ENCODE assay signal across 19 cellular contexts in genomic region chr14:105144231-105144665, GRCh38. TPM values are rescaled to one million over a fixed set of nuclear protein-coding genes. Genes with fewer than 3 reads are reported as not detected.
A peak's percentile ranks its signal among the peaks of the same experiment; 100 is the strongest.
DNase-seq lines count a peak whose midpoint lies in the region; ATAC-seq and TF ChIP-seq lines count a peak whose summit lies in the region.
"Had no signal": no experiment of that assay in that cellular context is flagged by ENCODE, and none has a peak within 500 bp of the region (broad histone marks: within the 10 kb centered on the region; RNA-seq: fewer than 3 reads in every experiment).

No MANE protein-coding gene starts in this region.

- in situ Hi-C loops in ACHN (cut with HindIII; ENCODE audit: low pct_ligation_motif_present, low pct_unique_long_range_greater_than_20kb, low sequenced_read_pairs) = no loop called here

- TF ChIP-seq CTCF in endothelial cell (IDR thresholded peaks at IDR 0.05; ENCODE audit: unreplicated experiment) (no peak), HFFc6 (IDR thresholded peaks at IDR 0.05) (no peak)

- peaks cover 13 to 87% (median 47%) of the 10 kb centered on the region in 11 experiments; a peak in 21 of 22 replicates for H3K36me3 ChIP-seq in BLaER1 treated with 17β-estradiol and CSF1 and Interleukin-3, amounts not matched to agents 10 nM and 100 nM

- peak; percentile 60 for DNase-seq in Right ventricle myocardium inferior (ENCODE audit: missing footprints)
- DNase-seq in left cardiac atrium = no peak
- no peak for DNase-seq in endothelial cell (ENCODE audit: low spot score)
- peak; percentile 74 for DNase-seq in posterior vena cava (ENCODE audit: low spot score)
- no peak for DNase-seq in ACHN
- no peak for DNase-seq in HFFc6
- DNase-seq: C1 segment of cervical spinal cord, Karpas-422, NCI-H1417 treated with DMSO at 0.1 percent for 48 hours, NCI-H187 treated with DMSO at 0.1 percent for 48 hours, NCI-H2227 treated with DMSO at 0.1 percent for 48 hours, NCI-H510A treated with DMSO at 0.1 percent for 48 hours, NCI-H82, OCI-M1 had no signal

- intact Hi-C loops in Right ventricle myocardium inferior (cut with DNase I) (no loop called here), left cardiac atrium (cut with DNase I) (no loop called here), posterior vena cava (cut with DNase I) (no loop called here)

- peak overlapping the region in 9 of 11 experiments; percentile 31 to 74 (median 64); a peak in 17 of 22 replicates for H3K4me2 ChIP-seq in BLaER1 treated with 17β-estradiol and CSF1 and Interleukin-3, amounts not matched to agents 10 nM and 100 nM

- H3K27ac Mint-ChIP-seq in endothelial cell (ENCODE audit: unreplicated experiment) (no peak overlapping the region), HFFc6 (no peak overlapping the region)
- H3K27ac Mint-ChIP-seq: IgD-negative memory B cell had no signal

- no peak overlapping the region for H3K4me3 ChIP-seq in BLaER1 treated with 17β-estradiol and CSF1 and Interleukin-3, amounts not matched to agents 10 nM and 100 nM

- H3K4me1 Mint-ChIP-seq in endothelial cell (ENCODE audit: unreplicated experiment) = no peaks in the 10 kb centered on the region
- H3K4me1 Mint-ChIP-seq in HFFc6 (ENCODE audit: low read depth) = no peaks in the 10 kb centered on the region

- H3K27me3 Mint-ChIP-seq in endothelial cell (ENCODE audit: unreplicated experiment) (peaks cover 20% of the 10 kb centered on the region), HFFc6 (ENCODE audit: insufficient read depth) (no peaks in the 10 kb centered on the region; the same call in 1 of the 2 replicates)
- H3K27me3 Mint-ChIP-seq: IgD-negative memory B cell had no signal

- peaks cover 0 to 22% (median 18%) of the 10 kb centered on the region in 10 experiments; a peak in 15 of 20 replicates for H3K4me1 ChIP-seq in BLaER1 treated with 17β-estradiol and CSF1 and Interleukin-3, amounts not matched to agents 10 nM and 100 nM

- H3K27ac ChIP-seq in BLaER1 treated with 17β-estradiol and CSF1 and Interleukin-3, amounts not matched to agents 10 nM and 100 nM = peak overlapping the region in 5 of 11 experiments; percentile 10 to 55 (median 23); a peak in 8 of 22 replicates
- H3K27ac ChIP-seq: HL-60 had no signal

- H3K9ac ChIP-seq in BLaER1 treated with 17β-estradiol and CSF1 and Interleukin-3, amounts not matched to agents 10 nM and 100 nM = peak overlapping the region in 4 of 11 experiments; percentile 22 to 56 (median 38); a peak in 6 of 22 replicates

- peaks cover 12 to 20% (median 15%) of the 10 kb centered on the region in 11 experiments for H3K9me3 ChIP-seq in BLaER1 treated with 17β-estradiol and CSF1 and Interleukin-3, amounts not matched to agents 10 nM and 100 nM (replicated peaks in 1 of 11)

- H3K9me3 Mint-ChIP-seq in endothelial cell (ENCODE audit: unreplicated experiment) (no peaks in the 10 kb centered on the region), HFFc6 (peaks cover 16% of the 10 kb centered on the region)

- ATAC-seq in Right ventricle myocardium inferior (no peak), left cardiac atrium (no peak), GM19452 (IDR thresholded peaks at IDR 0.05; ENCODE audit: unreplicated experiment) (no peak)

- peaks cover 0 to 27% (median 0%) of the 10 kb centered on the region in 11 experiments; a peak in 5 of 22 replicates for H4K20me1 ChIP-seq in BLaER1 treated with 17β-estradiol and CSF1 and Interleukin-3, amounts not matched to agents 10 nM and 100 nM

- H3K27me3 ChIP-seq in BLaER1 treated with 17β-estradiol and CSF1 and Interleukin-3, amounts not matched to agents 10 nM and 100 nM = no peaks in the 10 kb centered on the region

- H3K4me3 Mint-ChIP-seq in endothelial cell (ENCODE audit: unreplicated experiment) = peak overlapping the region; percentile 62
- H3K4me3 Mint-ChIP-seq in HFFc6 = no peak overlapping the region
- H3K4me3 Mint-ChIP-seq: IgD-negative memory B cell had no signal

- H3K36me3 Mint-ChIP-seq in endothelial cell (ENCODE audit: low read depth, unreplicated experiment) (peaks cover 33% of the 10 kb centered on the region), HFFc6 (ENCODE audit: low read depth) (peaks cover 4% of the 10 kb centered on the region; the same call in 1 of the 2 replicates)
- H3K36me3 Mint-ChIP-seq: IgD-negative memory B cell had no signal

RNA-seq across cellular contexts. Expression of gene JAG2, which starts 24.3 kb away (rescaled TPM):
- 34.6 TPM for total RNA-seq in Right ventricle myocardium inferior
- total RNA-seq in left cardiac atrium = 10 to 100 TPM; 22.4 to 25.5 TPM
- 280 TPM for total RNA-seq in endothelial cell (ENCODE audit: unreplicated experiment)
- total RNA-seq in posterior vena cava = 10 to 100 TPM; 13.0 to 17.3 TPM
- under 1 TPM; 0.23 to 0.76 (median 0.42) TPM for total RNA-seq in HFFc6 (2021; fragmentation: NEBNext Ultra II Directional; extraction: Animal tissue kit (Norgen Biotek cat#: 25700))
- total RNA-seq: RPMI7951 had no signal

RNA-seq across cellular contexts. Expression of gene NUDT14, which starts 36.9 kb away (rescaled TPM):
- total RNA-seq in Right ventricle myocardium inferior (33.9 TPM), left cardiac atrium (10 to 100 TPM; 25.9 to 29.1 TPM), endothelial cell (ENCODE audit: unreplicated experiment) (135 TPM), posterior vena cava (10 to 100 TPM; 12.7 to 15.9 TPM)
- total RNA-seq in HFFc6 (2021; fragmentation: NEBNext Ultra II Directional; extraction: Animal tissue kit (Norgen Biotek cat#: 25700)) = 10 to 100 TPM in 4 of 6 experiments, 1 to 10 TPM in 2; 9.8 to 13.3 (median 11.0) TPM

Comparison
In these comparisons a context has a peak if more than half of its experiments do, and no peak if none do; other contexts are left out.
1. DNase-seq: peak in Right ventricle myocardium inferior (single experiment) and posterior vena cava (single experiment); none in left cardiac atrium (single experiment), endothelial cell (single experiment), ACHN (single experiment) and HFFc6 (single experiment).
2. RNA of gene JAG2, which starts 24.3 kb away (total RNA-seq): 280 TPM in endothelial cell (single experiment), 34.6 TPM in Right ventricle myocardium inferior (single experiment), 22.4 to 25.5 TPM in left cardiac atrium and 13.0 to 17.3 TPM in posterior vena cava; 0.23 to 0.76 TPM in HFFc6; every median in the first group is over 4 times any median in the second.